ENCODE assay signal across 8 cellular contexts in genomic region chr10:120850911-120851865, GRCh38. TPM values are rescaled to one million over a fixed set of nuclear protein-coding genes. Genes with fewer than 3 reads are reported as not detected.
A peak's percentile ranks its signal among the peaks of the same experiment; 100 is the strongest.
DNase-seq lines count a peak whose midpoint lies in the region; ATAC-seq and TF ChIP-seq lines count a peak whose summit lies in the region.

TSS of gene WDR11 (plus strand) at chr10:120851362. CDS start at chr10:120851421, 59 bp downstream.

- H3K4me1 ChIP-seq in adipocyte (ENCODE audit: control insufficient read depth, insufficient read depth, low read length), result peaks cover 19% of the 10 kb centered on the region
- H3K4me1 ChIP-seq in cardiac muscle cell (ENCODE audit: low read depth), result peaks cover 7% of the 10 kb centered on the region
- H3K4me1 ChIP-seq in parathyroid adenoma, result peaks cover 8% of the 10 kb centered on the region
- peaks cover 0 to 26% (median 9%) of the 10 kb centered on the region in 4 donors for H3K4me1 ChIP-seq in tibial artery

- DNase-seq in NCI-H1105 treated with DMSO at 0.1 percent for 48 hours (lab: John Stamatoyannopoulos, UW) (peak; percentile 73), SW480 (ENCODE audit: low spot score) (peak; percentile 90), adipocyte (ENCODE audit: low read depth) (peak; percentile 90), cardiac muscle cell (ENCODE audit: low read depth in 1 of 2, low spot score in 1 of 2) (peak; percentile 96), tibial artery (peak; percentile 90 to 91)

- peak within 1 kb of the TSS; percentile 70 for H3K4me3 ChIP-seq in GM12875 (ENCODE audit: low read depth, low read length)
- peak within 1 kb of the TSS; percentile 93 for H3K4me3 ChIP-seq in adipocyte (ENCODE audit: low read length)
- peak within 1 kb of the TSS; percentile 59 for H3K4me3 ChIP-seq in cardiac muscle cell
- H3K4me3 ChIP-seq in parathyroid adenoma (ENCODE audit: low read depth, low read length), result peak within 1 kb of the TSS; percentile 88
- peak within 1 kb of the TSS; percentile 65 to 74 for H3K4me3 ChIP-seq in tibial artery

- H3K27ac ChIP-seq in cardiac muscle cell (peak within 1 kb of the TSS; percentile 82), parathyroid adenoma (peak within 1 kb of the TSS; percentile 66), tibial artery (peak within 1 kb of the TSS; percentile 78 to 81)

- peak within 1 kb of the TSS; percentile 81 for H3K4me2 ChIP-seq in parathyroid adenoma (ENCODE audit: low read length)

- H3K9me3 ChIP-seq in adipocyte (ENCODE audit: control insufficient read depth, low read length), result no peaks in the 10 kb centered on the region
- no peaks in the 10 kb centered on the region for H3K9me3 ChIP-seq in cardiac muscle cell (ENCODE audit: low read depth)
- H3K9me3 ChIP-seq in parathyroid adenoma (ENCODE audit: control insufficient read depth, low read length), result no peaks in the 10 kb centered on the region
- H3K9me3 ChIP-seq in tibial artery, result no peaks in the 10 kb centered on the region

- H3K79me2 ChIP-seq in parathyroid adenoma, result peaks cover 19% of the 10 kb centered on the region

- peak within 1 kb of the TSS; percentile 96 for H3K9ac ChIP-seq in adipocyte (ENCODE audit: low read length)
- H3K9ac ChIP-seq in parathyroid adenoma, result peak within 1 kb of the TSS; percentile 17

- H3K36me3 ChIP-seq in adipocyte (ENCODE audit: control insufficient read depth, insufficient read depth, low read length, severe bottlenecking) (peaks cover 18% of the 10 kb centered on the region), cardiac muscle cell (peaks cover 11% of the 10 kb centered on the region), parathyroid adenoma (ENCODE audit: control insufficient read depth, insufficient read depth, low read length) (no peaks in the 10 kb centered on the region), tibial artery (peaks cover 0 to 17% (median 9%) of the 10 kb centered on the region in 3 donors)

- peak within 1 kb of the TSS; percentile 100 for H2AFZ ChIP-seq in parathyroid adenoma

- TF ChIP-seq CTCF in GM12875 (IDR thresholded peaks at IDR 0.05; ENCODE audit: borderline replicate concordance, insufficient read depth, low read depth, low read length) (no peak), cardiac muscle cell (IDR thresholded peaks at IDR 0.05; ENCODE audit: low read depth, low read length) (no peak), parathyroid adenoma (IDR thresholded peaks at IDR 0.05) (no peak), tibial artery (IDR thresholded peaks at IDR 0.05) (no peak)

- intact Hi-C loops in tibial artery (cut with DNase I; ENCODE audit: low total_unique reads), result no loop called here

- H3K27me3 ChIP-seq in adipocyte (replicated peaks; ENCODE audit: control insufficient read depth, insufficient read depth, low read length), result no peaks in the 10 kb centered on the region
- no peaks in the 10 kb centered on the region for H3K27me3 ChIP-seq in cardiac muscle cell
- no peaks in the 10 kb centered on the region for H3K27me3 ChIP-seq in parathyroid adenoma (ENCODE audit: control insufficient read depth, insufficient read depth, low read length)
- H3K27me3 ChIP-seq in tibial artery, result no peaks in the 10 kb centered on the region

- peak; percentile 96 for ATAC-seq in HG02678 (IDR thresholded peaks at IDR 0.05; ENCODE audit: unreplicated experiment)

RNA-seq across cellular contexts. Expression of gene WDR11, which starts in this region (rescaled TPM):
- 31.6 and 40.3 TPM in 2 replicates for total RNA-seq in cardiac muscle cell
- 31.2 and 32.2 TPM in 2 replicates for polyA plus RNA-seq in cardiac muscle cell

Comparison
In these comparisons a context has a peak if more than half of its experiments do, and no peak if none do; other contexts are left out.
1. Peak in every context shown above with its lines: DNase-seq, ATAC-seq, H3K4me3 ChIP-seq and H3K27ac ChIP-seq.